Comparison of ENCODE assay signal across 21 cellular contexts in the genomic region with DNA sequence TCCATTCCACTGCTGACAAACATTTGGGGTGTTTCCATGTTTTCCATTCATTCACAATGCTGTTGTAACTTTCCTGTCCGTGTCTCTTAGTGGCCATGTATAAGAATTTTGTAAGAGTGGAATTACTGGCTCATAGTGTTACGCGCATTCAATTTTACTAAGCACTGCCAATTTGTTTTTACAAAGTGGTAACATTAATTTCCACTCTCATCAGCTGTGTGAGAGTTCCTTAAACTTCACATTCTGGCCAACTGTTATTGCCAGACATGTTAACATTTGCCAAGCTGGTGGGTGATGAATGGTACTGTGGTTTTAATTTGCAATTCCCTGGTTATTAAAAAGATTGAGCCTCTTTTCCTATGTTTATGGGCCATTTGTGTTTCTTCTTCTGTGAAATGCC.
"Had no signal": no experiment of that assay in that cellular context is flagged by ENCODE, and none has a peak within 500 bp of the region (broad histone marks: within the 10 kb centered on the region; RNA-seq: fewer than 3 reads in every experiment).

No MANE protein-coding gene starts in this region.

- ATAC-seq: activated CD8-positive, alpha-beta memory T cell treated with anti-CD3 and anti-CD28 coated beads, Interleukin-2, amount 10 ng/mL, durations not matched to agents 7 days and 5 days; esophagus mucosa; left lobe of liver; stimulated activated naive CD8-positive, alpha-beta T cell treated with anti-CD3 and anti-CD28 coated beads, Interleukin-15, amount 100 ng/mL, for 72 hours had no signal

- H3K27ac Mint-ChIP-seq: activated CD4-positive, alpha-beta memory T cell treated with anti-CD3 and anti-CD28 coated beads for 36 hours; activated CD8-positive, alpha-beta memory T cell treated with anti-CD3 and anti-CD28 coated beads, Interleukin-2, amount 10 ng/mL, durations not matched to agents 7 days and 5 days; activated naive CD8-positive, alpha-beta T cell treated with anti-CD3 and anti-CD28 coated beads, Interleukin-2, amount 10 ng/mL, durations not matched to agents 7 days and 5 days; activated T-helper 2 cell treated with anti-CD3 and anti-CD28 coated beads, Interferon-gamma antibody, Interleukin-2, Interleukin-4, amounts not matched to agents 10 μg/mL and 5 μg/mL and 100 μg/mL, durations not matched to agents 14 hours and 24 hours and 36 hours; progenitor cell of endocrine pancreas had no signal

- H3K9me3 Mint-ChIP-seq: activated CD4-positive, alpha-beta memory T cell treated with anti-CD3 and anti-CD28 coated beads for 36 hours; activated naive CD8-positive, alpha-beta T cell treated with anti-CD3 and anti-CD28 coated beads, Interleukin-2, amount 10 ng/mL, durations not matched to agents 7 days and 5 days; activated T-helper 2 cell treated with anti-CD3 and anti-CD28 coated beads, Interferon-gamma antibody, Interleukin-2, Interleukin-4, amounts not matched to agents 10 μg/mL and 5 μg/mL and 100 μg/mL, durations not matched to agents 14 hours and 24 hours and 36 hours; central memory CD8-positive, alpha-beta T cell; stimulated activated naive CD8-positive, alpha-beta T cell treated with anti-CD3 and anti-CD28 coated beads, Interleukin-15, amount 100 ng/mL, for 72 hours had no signal

- H3K4me1 Mint-ChIP-seq: activated naive CD8-positive, alpha-beta T cell treated with anti-CD3 and anti-CD28 coated beads, Interleukin-2, amount 10 ng/mL, durations not matched to agents 7 days and 5 days; central memory CD8-positive, alpha-beta T cell; stimulated activated naive CD8-positive, alpha-beta T cell treated with anti-CD3 and anti-CD28 coated beads, Interleukin-15, amount 100 ng/mL, for 72 hours had no signal

- H3K27me3 Mint-ChIP-seq: activated CD4-positive, alpha-beta memory T cell treated with anti-CD3 and anti-CD28 coated beads for 36 hours; activated CD8-positive, alpha-beta memory T cell treated with anti-CD3 and anti-CD28 coated beads, Interleukin-2, amount 10 ng/mL, durations not matched to agents 7 days and 5 days; activated naive CD8-positive, alpha-beta T cell treated with anti-CD3 and anti-CD28 coated beads, Interleukin-2, amount 10 ng/mL, durations not matched to agents 7 days and 5 days; central memory CD8-positive, alpha-beta T cell; progenitor cell of endocrine pancreas; stimulated activated naive CD8-positive, alpha-beta T cell treated with anti-CD3 and anti-CD28 coated beads, Interleukin-15, amount 100 ng/mL, for 72 hours had no signal

- H3K4me3 Mint-ChIP-seq: activated CD4-positive, alpha-beta memory T cell treated with anti-CD3 and anti-CD28 coated beads for 36 hours; activated CD8-positive, alpha-beta memory T cell treated with anti-CD3 and anti-CD28 coated beads, Interleukin-2, amount 10 ng/mL, durations not matched to agents 7 days and 5 days; activated naive CD8-positive, alpha-beta T cell treated with anti-CD3 and anti-CD28 coated beads, Interleukin-2, amount 10 ng/mL, durations not matched to agents 7 days and 5 days; central memory CD8-positive, alpha-beta T cell; stimulated activated naive CD8-positive, alpha-beta T cell treated with anti-CD3 and anti-CD28 coated beads, Interleukin-15, amount 100 ng/mL, for 72 hours had no signal

- DNase-seq: activated CD4-positive, alpha-beta memory T cell treated with anti-CD3 and anti-CD28 coated beads for 36 hours; activated CD4-positive, alpha-beta T cell treated with anti-CD3 and anti-CD28 coated beads for 4 hours; activated CD8-positive, alpha-beta memory T cell treated with anti-CD3 and anti-CD28 coated beads, Interleukin-2, amount 10 ng/mL, durations not matched to agents 7 days and 5 days; activated naive CD4-positive, alpha-beta T cell treated with Interleukin-2 at 50 U/mL for 16 hours; activated naive CD8-positive, alpha-beta T cell treated with anti-CD3 and anti-CD28 coated beads, Interleukin-2, amount 10 ng/mL, durations not matched to agents 7 days and 5 days; amygdala; colonic mucosa; foreskin melanocyte; head of caudate nucleus; kidney; occipital lobe; stimulated activated CD4-positive, alpha-beta T cell treated with anti-CD3 and anti-CD28 coated beads, Interleukin-12 subunit alpha, Interleukin-12 subunit beta, amount 100 ng/mL, for 4 hours; stimulated activated CD4-positive, alpha-beta T cell treated with anti-CD3 and anti-CD28 coated beads, Interleukin-1b, Interleukin-23, amount 100 ng/mL, for 48 hours; stimulated activated naive CD8-positive, alpha-beta T cell treated with anti-CD3 and anti-CD28 coated beads, Interleukin-15, amount 100 ng/mL, for 72 hours; trophoblast cell had no signal

- H3K4me3 ChIP-seq: colonic mucosa, vagina had no signal
